In the genomic region with DNA sequence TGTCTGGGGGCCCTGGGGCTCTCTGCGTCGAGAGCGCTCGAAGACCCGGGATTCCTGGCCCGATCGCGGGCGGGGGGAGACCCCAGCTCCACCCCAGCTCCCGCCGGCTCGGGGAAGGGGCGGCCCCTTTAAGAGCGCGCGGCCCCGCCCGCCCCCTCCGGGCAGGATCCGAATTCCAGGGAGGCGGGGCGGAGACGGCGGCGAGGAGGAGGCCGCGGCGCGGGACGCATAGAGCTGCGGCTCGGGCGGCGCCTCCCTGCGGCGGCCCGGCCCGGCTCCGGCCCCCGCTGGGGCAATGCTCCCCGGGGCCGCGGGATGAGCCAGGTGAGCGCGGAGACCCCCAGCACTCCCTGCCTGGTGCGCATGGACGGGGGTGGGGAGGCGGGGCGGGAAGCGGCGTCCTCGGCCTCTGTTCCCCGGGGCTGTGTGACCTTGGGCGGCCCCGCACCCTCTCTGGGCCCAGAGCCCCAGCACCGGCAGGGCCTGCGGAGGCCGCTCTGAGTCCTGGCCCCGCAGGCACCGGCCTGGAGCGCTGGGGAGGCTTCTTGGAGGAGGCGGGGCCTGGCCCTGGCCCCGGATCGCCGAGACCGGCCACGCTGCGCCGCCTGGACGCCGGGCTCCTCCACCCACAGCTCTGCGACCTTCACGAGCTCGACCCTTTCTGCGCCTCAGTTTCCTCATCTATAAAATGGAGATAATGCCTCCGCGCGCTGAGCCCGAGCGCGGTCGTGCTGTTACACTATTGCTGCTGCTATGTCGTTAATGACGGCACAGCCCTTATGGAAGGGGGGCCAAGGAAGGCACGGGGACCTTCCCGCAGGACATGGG, we compare ENCODE assay signal across 8 cellular contexts. TPM values are rescaled to one million over a fixed set of nuclear protein-coding genes. Genes with fewer than 3 reads are reported as not detected.
A peak's percentile ranks its signal among the peaks of the same experiment; 100 is the strongest.
DNase-seq lines count a peak whose midpoint lies in the region; ATAC-seq, FAIRE-seq and TF ChIP-seq lines count a peak whose summit lies in the region.

No MANE protein-coding gene starts in this region.

- H3K9me3 ChIP-seq in HUES64 (ENCODE audit: insufficient read depth, low read depth, low read length): no peaks in the 10 kb centered on the region
- H3K9me3 ChIP-seq in SJCRH30 (replicated peaks): no peaks in the 10 kb centered on the region
- H3K9me3 ChIP-seq in gastrocnemius medialis: no peaks in the 10 kb centered on the region

- ATAC-seq in gastrocnemius medialis: peak; percentile 76 to 78
- ATAC-seq in HG03108 (IDR thresholded peaks at IDR 0.05; ENCODE audit: unreplicated experiment): no peak
- no peak for ATAC-seq in HG03342 (IDR thresholded peaks at IDR 0.05; ENCODE audit: unreplicated experiment)

- 5% methylated on average over 86 of the region's 86 CpGs for WGBS in HUES64

- H3K4me3 ChIP-seq in HUES64 (ENCODE audit: low read length) (peak overlapping the region; percentile 57), SJCRH30 (peak overlapping the region; percentile 63), bronchial epithelial cell (ENCODE audit: low read depth, low read length) (peak overlapping the region; percentile 68), gastrocnemius medialis (peak overlapping the region; percentile 84 to 98 (median 94))

- FAIRE-seq in D721Med (lab: Jason Lieb, UNC): no peak
- FAIRE-seq in bronchial epithelial cell (lab: Jason Lieb, UNC): no peak

- H3K9ac ChIP-seq in HUES64 (ENCODE audit: low read depth, low read length): peak overlapping the region; percentile 54

- H3K27ac ChIP-seq in HUES64 (ENCODE audit: low read depth, low read length) (peak overlapping the region; percentile 96), SJCRH30 (peak overlapping the region; percentile 65), gastrocnemius medialis (peak overlapping the region; percentile 80 to 89 (median 83))

- TF ChIP-seq POLR2A in gastrocnemius medialis (IDR thresholded peaks at IDR 0.05): peak; percentile 59 to 60

- DNase-seq in D721Med (ENCODE audit: insufficient read length, low spot score) (no peak), SJCRH30 (peak; percentile 80 to 83), bronchial epithelial cell (ENCODE audit: low read depth) (peak; percentile 36), iPS-NIHi11 (ENCODE audit: low spot score) (peak; percentile 89), gastrocnemius medialis (peak; percentile 66 to 70)

- intact Hi-C loops in gastrocnemius medialis (cut with DNase I; ENCODE audit: low total_unique reads): loop anchor here (1.0 to 2.0 kb wide), 5 partner anchors 22 to 81 kb away; partner anchors contain the start of genes AP1B1 and EWSR1

- H3K27me3 ChIP-seq in HUES64 (ENCODE audit: insufficient read depth, low read length) (peaks cover 3% of the 10 kb centered on the region; the same call in 1 of the 2 replicates), SJCRH30 (no peaks in the 10 kb centered on the region), bronchial epithelial cell (ENCODE audit: control insufficient read depth, insufficient read depth, low read length) (no peaks in the 10 kb centered on the region), gastrocnemius medialis (peaks cover 0 to 3% (median 0%) of the 10 kb centered on the region in 3 donors)

- peaks cover 9% of the 10 kb centered on the region for H3K4me1 ChIP-seq in HUES64 (ENCODE audit: insufficient read depth, low read length)
- H3K4me1 ChIP-seq in SJCRH30: peaks cover 12% of the 10 kb centered on the region
- H3K4me1 ChIP-seq in gastrocnemius medialis: peaks cover 32 to 52% of the 10 kb centered on the region in 2 donors

- TF ChIP-seq CTCF in D721Med (IDR thresholded peaks at IDR 0.05; ENCODE audit: insufficient read depth, missing control alignments) (peak; percentile 8), bronchial epithelial cell (IDR thresholded peaks at IDR 0.05; ENCODE audit: insufficient read depth, low read length, severe bottlenecking) (no peak), gastrocnemius medialis (IDR thresholded peaks at IDR 0.05 in 4 of 5, conservative IDR thresholded peaks at IDR 0.05 in 1 of 5) (peak in 1 of 5 experiments; percentile 41)

- in situ Hi-C loops in gastrocnemius medialis (cut with MboI; ENCODE audit: low sequenced_read_pairs in 4 of 4): loop anchor here in 1 of 4 donors (10.0 kb wide), 1 partner anchor 88 kb away; no protein-coding TSS in a partner anchor

- no peaks in the 10 kb centered on the region for H3K36me3 ChIP-seq in HUES64 (ENCODE audit: insufficient read depth, low read length)
- no peaks in the 10 kb centered on the region for H3K36me3 ChIP-seq in SJCRH30
- peaks cover under 1% of the 10 kb centered on the region for H3K36me3 ChIP-seq in bronchial epithelial cell (ENCODE audit: control insufficient read depth, insufficient read depth, low read length)
- H3K36me3 ChIP-seq in gastrocnemius medialis: no peaks in the 10 kb centered on the region

RNA-seq across cellular contexts. Expression of gene GAS2L1, which starts 0.6 kb away (rescaled TPM):
- 7.5 TPM for polyA plus RNA-seq in HUES64 (2013, experiment 1 of 2)
- polyA plus RNA-seq in HUES64 (2013, experiment 2 of 2): 10.0 TPM
- total RNA-seq in SJCRH30 (2014; rRNA removed; shearing (Covaris generic)): 5.0 and 6.4 TPM in 2 replicates
- 4.1 and 5.3 TPM in 2 replicates for total RNA-seq in bronchial epithelial cell
- 10 to 100 TPM in 1 of 4 donors, 1 to 10 TPM in 3; 4.8 to 23.0 (median 6.6) TPM for total RNA-seq in gastrocnemius medialis

RNA-seq across cellular contexts. Expression of gene RASL10A, which starts 8.5 kb away (rescaled TPM):
- polyA plus RNA-seq in HUES64 (2013, experiment 1 of 2): 0.45 TPM
- polyA plus RNA-seq in HUES64 (2013, experiment 2 of 2): 1.1 TPM
- total RNA-seq in SJCRH30 (2014; rRNA removed; shearing (Covaris generic)): 4.1 and 4.3 TPM in 2 replicates
- total RNA-seq in bronchial epithelial cell (not detected in 2 replicates), gastrocnemius medialis (1 to 10 TPM in 1 of 4 donors, under 1 TPM in 1, not detected in 2; 0.13 to 1.2 TPM)

RNA-seq across cellular contexts. Expression of gene EWSR1, which starts 39.0 kb away (rescaled TPM):
- polyA plus RNA-seq in HUES64 (2013, experiment 1 of 2): 334 TPM
- 346 TPM for polyA plus RNA-seq in HUES64 (2013, experiment 2 of 2)
- total RNA-seq in SJCRH30 (2014; rRNA removed; shearing (Covaris generic)): 275 and 298 TPM in 2 replicates
- total RNA-seq in bronchial epithelial cell (87.1 and 163 TPM in 2 replicates), gastrocnemius medialis (100 to 1,000 TPM; 192 to 269 (median 202) TPM)

RNA-seq across cellular contexts. Expression of gene RHBDD3, which starts 39.3 kb away (rescaled TPM):
- 47.0 TPM for polyA plus RNA-seq in HUES64 (2013, experiment 1 of 2)
- polyA plus RNA-seq in HUES64 (2013, experiment 2 of 2): 36.8 TPM
- 20.3 and 21.8 TPM in 2 replicates for total RNA-seq in SJCRH30 (2014; rRNA removed; shearing (Covaris generic))
- total RNA-seq in bronchial epithelial cell (21.6 and 25.0 TPM in 2 replicates), gastrocnemius medialis (10 to 100 TPM; 19.8 to 38.0 (median 28.6) TPM)

Comparison
In these comparisons a context has a peak if more than half of its experiments do, and no peak if none do; other contexts are left out.
1. ATAC-seq: peak in gastrocnemius medialis (2 of 2); none in HG03108 (single experiment) and HG03342 (single experiment).
2. Peak in every context shown above with its lines, with median percentiles within 50 percentile points of each other: H3K27ac ChIP-seq and H3K4me3 ChIP-seq.